Comparison of ENCODE assay signal across 1 cellular context in the genomic region with DNA sequence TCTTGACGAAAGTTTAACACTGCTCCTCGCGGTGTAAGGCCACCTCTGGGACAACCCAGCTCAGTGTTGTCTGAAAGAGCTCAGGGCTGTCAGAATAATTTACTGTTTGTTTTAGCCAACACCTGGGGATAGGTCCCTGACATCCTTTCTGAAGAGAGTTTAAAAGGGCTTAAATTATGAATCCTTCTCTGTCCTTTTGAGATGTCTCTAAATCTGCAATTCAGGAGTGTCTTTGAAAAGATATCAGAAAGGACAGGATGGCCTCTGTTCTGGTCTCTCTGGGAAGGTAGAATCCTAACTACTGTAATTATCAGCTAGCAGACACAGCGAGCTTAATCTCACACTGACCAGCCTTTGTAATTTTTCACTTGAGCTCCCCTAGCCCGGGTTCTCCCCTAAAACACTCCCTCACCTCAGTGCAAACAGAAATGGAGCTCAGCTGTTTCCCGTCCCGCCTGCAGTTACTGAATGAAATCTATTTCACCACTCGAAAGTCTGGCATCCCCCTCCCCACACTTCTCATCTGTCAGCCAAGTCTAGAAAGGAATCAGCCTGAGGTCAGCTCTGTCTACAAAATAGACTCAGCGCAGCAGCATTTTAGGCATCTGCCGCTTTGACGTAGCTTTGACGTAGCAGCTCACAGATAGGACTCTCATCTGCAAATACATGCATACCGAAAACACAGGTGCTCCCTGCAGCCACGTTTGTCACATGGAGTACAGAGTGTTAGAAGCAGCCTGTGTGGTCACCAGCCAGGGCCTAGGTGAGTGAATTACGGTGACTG.
TF ChIP-seq lines count a peak whose summit lies in the region.

No MANE protein-coding gene starts in this region.

TF ChIP-seq in K562, 482 proteins besides CTCF, POLR2A, EP300 and RAD21 (continues in another document):
- TF ChIP-seq GABPB1 (CRISPR knock-in tag; IDR thresholded peaks at IDR 0.05) (no peak), TAF1 (IDR thresholded peaks at IDR 0.05; ENCODE audit: control insufficient read depth, extremely low read depth, insufficient read depth, low read length, severe bottlenecking) (no peak), SRF (CRISPR knock-in tag; IDR thresholded peaks at IDR 0.05) (0 out of 4 replicates have a peak, but pooled peaks of 1 of the 2 experiments have one; percentile 47), ZNF124 (CRISPR knock-in tag; IDR thresholded peaks at IDR 0.05) (no peak), TGIF2 (CRISPR knock-in tag; IDR thresholded peaks at IDR 0.05) (no peak), DDX20 (tag; IDR thresholded peaks at IDR 0.05; ENCODE audit: low read depth) (no peak), SMC3 (conservative IDR thresholded peaks at IDR 0.05; ENCODE audit: insufficient read depth, low read depth, low read length) (no peak), SAP30 (IDR thresholded peaks at IDR 0.05; ENCODE audit: borderline replicate concordance, insufficient read depth, low read depth, low read length, poor library complexity, severe bottlenecking) (no peak), CBFA2T2 (conservative IDR thresholded peaks at IDR 0.05) (peak; percentile 96), PHB2 (IDR thresholded peaks at IDR 0.05; ENCODE audit: low read depth) (peak; percentile 70; the same call in 1 of the 2 replicates), SP1 (CRISPR knock-in tag; IDR thresholded peaks at IDR 0.05) (no peak), BRD9 (IDR thresholded peaks at IDR 0.05; ENCODE audit: low read depth, partially characterized antibody) (peak; percentile 54), SAFB2 (IDR thresholded peaks at IDR 0.05; ENCODE audit: borderline replicate concordance, low read depth, low read length, severe bottlenecking) (no peak), SPI1 (IDR thresholded peaks at IDR 0.05; ENCODE audit: borderline replicate concordance, low read depth, low read length) (no peak), MECOM (CRISPR knock-in tag; IDR thresholded peaks at IDR 0.05) (no peak), BCL6 (CRISPR knock-in tag; IDR thresholded peaks at IDR 0.05) (peak; percentile 65; the same call in 1 of the 2 replicates), NFIX (CRISPR knock-in tag; IDR thresholded peaks at IDR 0.05; ENCODE audit: low read depth) (no peak), ETV5 (CRISPR knock-in tag; IDR thresholded peaks at IDR 0.05; ENCODE audit: low read depth) (peak; percentile 60; the same call in 1 of the 2 replicates), YY1 (IDR thresholded peaks at IDR 0.05; ENCODE audit: borderline replicate concordance in 1 of 3, control insufficient read depth in 1 of 3, extremely low read depth in 1 of 3, insufficient read depth in 3 of 3, insufficient read length in 1 of 3, insufficient replicate concordance in 2 of 3, low read depth in 1 of 3, low read length in 2 of 3) (no peak), SREBF1 (IDR thresholded peaks at IDR 0.05; ENCODE audit: borderline replicate concordance, low read depth, low read length) (no peak), RAD51 (IDR thresholded peaks at IDR 0.05; ENCODE audit: borderline replicate concordance, low read depth) (no peak)
- TF ChIP-seq, protein P1, sequence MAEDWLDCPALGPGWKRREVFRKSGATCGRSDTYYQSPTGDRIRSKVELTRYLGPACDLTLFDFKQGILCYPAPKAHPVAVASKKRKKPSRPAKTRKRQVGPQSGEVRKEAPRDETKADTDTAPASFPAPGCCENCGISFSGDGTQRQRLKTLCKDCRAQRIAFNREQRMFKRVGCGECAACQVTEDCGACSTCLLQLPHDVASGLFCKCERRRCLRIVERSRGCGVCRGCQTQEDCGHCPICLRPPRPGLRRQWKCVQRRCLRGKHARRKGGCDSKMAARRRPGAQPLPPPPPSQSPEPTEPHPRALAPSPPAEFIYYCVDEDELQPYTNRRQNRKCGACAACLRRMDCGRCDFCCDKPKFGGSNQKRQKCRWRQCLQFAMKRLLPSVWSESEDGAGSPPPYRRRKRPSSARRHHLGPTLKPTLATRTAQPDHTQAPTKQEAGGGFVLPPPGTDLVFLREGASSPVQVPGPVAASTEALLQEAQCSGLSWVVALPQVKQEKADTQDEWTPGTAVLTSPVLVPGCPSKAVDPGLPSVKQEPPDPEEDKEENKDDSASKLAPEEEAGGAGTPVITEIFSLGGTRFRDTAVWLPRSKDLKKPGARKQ (CRISPR knock-in tag; IDR thresholded peaks at IDR 0.05) = peak; percentile 89
- TF ChIP-seq, protein P2, sequence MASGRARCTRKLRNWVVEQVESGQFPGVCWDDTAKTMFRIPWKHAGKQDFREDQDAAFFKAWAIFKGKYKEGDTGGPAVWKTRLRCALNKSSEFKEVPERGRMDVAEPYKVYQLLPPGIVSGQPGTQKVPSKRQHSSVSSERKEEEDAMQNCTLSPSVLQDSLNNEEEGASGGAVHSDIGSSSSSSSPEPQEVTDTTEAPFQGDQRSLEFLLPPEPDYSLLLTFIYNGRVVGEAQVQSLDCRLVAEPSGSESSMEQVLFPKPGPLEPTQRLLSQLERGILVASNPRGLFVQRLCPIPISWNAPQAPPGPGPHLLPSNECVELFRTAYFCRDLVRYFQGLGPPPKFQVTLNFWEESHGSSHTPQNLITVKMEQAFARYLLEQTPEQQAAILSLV (tag; IDR thresholded peaks at IDR 0.05) = no peak
- TF ChIP-seq, protein P3, sequence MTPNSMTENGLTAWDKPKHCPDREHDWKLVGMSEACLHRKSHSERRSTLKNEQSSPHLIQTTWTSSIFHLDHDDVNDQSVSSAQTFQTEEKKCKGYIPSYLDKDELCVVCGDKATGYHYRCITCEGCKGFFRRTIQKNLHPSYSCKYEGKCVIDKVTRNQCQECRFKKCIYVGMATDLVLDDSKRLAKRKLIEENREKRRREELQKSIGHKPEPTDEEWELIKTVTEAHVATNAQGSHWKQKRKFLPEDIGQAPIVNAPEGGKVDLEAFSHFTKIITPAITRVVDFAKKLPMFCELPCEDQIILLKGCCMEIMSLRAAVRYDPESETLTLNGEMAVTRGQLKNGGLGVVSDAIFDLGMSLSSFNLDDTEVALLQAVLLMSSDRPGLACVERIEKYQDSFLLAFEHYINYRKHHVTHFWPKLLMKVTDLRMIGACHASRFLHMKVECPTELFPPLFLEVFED (CRISPR knock-in tag; conservative IDR thresholded peaks at IDR 0.05) = no peak
- TF ChIP-seq, protein P4, sequence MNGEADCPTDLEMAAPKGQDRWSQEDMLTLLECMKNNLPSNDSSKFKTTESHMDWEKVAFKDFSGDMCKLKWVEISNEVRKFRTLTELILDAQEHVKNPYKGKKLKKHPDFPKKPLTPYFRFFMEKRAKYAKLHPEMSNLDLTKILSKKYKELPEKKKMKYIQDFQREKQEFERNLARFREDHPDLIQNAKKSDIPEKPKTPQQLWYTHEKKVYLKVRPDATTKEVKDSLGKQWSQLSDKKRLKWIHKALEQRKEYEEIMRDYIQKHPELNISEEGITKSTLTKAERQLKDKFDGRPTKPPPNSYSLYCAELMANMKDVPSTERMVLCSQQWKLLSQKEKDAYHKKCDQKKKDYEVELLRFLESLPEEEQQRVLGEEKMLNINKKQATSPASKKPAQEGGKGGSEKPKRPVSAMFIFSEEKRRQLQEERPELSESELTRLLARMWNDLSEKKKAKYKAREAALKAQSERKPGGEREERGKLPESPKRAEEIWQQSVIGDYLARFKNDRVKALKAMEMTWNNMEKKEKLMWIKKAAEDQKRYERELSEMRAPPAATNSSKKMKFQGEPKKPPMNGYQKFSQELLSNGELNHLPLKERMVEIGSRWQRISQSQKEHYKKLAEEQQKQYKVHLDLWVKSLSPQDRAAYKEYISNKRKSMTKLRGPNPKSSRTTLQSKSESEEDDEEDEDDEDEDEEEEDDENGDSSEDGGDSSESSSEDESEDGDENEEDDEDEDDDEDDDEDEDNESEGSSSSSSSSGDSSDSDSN (IDR thresholded peaks at IDR 0.05; ENCODE audit: borderline replicate concordance in 1 of 2, low read depth in 2 of 2, low read length in 2 of 2) = no peak
- TF ChIP-seq, protein P5, sequence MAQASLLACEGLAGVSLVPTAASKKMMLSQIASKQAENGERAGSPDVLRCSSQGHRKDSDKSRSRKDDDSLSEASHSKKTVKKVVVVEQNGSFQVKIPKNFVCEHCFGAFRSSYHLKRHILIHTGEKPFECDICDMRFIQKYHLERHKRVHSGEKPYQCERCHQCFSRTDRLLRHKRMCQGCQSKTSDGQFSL (CRISPR knock-in tag; IDR thresholded peaks at IDR 0.05) = no peak
- TF ChIP-seq, protein P5 (tag; IDR thresholded peaks at IDR 0.05) = no peak
- TF ChIP-seq, protein P6, sequence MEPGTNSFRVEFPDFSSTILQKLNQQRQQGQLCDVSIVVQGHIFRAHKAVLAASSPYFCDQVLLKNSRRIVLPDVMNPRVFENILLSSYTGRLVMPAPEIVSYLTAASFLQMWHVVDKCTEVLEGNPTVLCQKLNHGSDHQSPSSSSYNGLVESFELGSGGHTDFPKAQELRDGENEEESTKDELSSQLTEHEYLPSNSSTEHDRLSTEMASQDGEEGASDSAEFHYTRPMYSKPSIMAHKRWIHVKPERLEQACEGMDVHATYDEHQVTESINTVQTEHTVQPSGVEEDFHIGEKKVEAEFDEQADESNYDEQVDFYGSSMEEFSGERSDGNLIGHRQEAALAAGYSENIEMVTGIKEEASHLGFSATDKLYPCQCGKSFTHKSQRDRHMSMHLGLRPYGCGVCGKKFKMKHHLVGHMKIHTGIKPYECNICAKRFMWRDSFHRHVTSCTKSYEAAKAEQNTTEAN (CRISPR knock-in tag; IDR thresholded peaks at IDR 0.05) = no peak
- TF ChIP-seq, protein P7, sequence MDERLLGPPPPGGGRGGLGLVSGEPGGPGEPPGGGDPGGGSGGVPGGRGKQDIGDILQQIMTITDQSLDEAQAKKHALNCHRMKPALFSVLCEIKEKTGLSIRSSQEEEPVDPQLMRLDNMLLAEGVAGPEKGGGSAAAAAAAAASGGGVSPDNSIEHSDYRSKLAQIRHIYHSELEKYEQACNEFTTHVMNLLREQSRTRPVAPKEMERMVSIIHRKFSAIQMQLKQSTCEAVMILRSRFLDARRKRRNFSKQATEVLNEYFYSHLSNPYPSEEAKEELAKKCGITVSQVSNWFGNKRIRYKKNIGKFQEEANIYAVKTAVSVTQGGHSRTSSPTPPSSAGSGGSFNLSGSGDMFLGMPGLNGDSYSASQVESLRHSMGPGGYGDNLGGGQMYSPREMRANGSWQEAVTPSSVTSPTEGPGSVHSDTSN (CRISPR knock-in tag; IDR thresholded peaks at IDR 0.05; ENCODE audit: low read depth) = no peak
- TF ChIP-seq, protein P7 (tag; conservative IDR thresholded peaks at IDR 0.05; ENCODE audit: low read depth) = peak; percentile 84
- TF ChIP-seq, protein P8, sequence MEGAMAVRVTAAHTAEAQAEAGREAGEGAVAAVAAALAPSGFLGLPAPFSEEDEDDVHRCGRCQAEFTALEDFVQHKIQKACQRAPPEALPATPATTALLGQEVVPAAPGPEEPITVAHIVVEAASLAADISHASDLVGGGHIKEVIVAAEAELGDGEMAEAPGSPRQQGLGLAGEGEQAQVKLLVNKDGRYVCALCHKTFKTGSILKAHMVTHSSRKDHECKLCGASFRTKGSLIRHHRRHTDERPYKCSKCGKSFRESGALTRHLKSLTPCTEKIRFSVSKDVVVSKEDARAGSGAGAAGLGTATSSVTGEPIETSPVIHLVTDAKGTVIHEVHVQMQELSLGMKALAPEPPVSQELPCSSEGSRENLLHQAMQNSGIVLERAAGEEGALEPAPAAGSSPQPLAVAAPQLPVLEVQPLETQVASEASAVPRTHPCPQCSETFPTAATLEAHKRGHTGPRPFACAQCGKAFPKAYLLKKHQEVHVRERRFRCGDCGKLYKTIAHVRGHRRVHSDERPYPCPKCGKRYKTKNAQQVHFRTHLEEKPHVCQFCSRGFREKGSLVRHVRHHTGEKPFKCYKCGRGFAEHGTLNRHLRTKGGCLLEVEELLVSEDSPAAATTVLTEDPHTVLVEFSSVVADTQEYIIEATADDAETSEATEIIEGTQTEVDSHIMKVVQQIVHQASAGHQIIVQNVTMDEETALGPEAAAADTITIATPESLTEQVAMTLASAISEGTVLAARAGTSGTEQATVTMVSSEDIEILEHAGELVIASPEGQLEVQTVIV (CRISPR knock-in tag; IDR thresholded peaks at IDR 0.05; ENCODE audit: borderline replicate concordance) = no peak
- TF ChIP-seq, protein P9, sequence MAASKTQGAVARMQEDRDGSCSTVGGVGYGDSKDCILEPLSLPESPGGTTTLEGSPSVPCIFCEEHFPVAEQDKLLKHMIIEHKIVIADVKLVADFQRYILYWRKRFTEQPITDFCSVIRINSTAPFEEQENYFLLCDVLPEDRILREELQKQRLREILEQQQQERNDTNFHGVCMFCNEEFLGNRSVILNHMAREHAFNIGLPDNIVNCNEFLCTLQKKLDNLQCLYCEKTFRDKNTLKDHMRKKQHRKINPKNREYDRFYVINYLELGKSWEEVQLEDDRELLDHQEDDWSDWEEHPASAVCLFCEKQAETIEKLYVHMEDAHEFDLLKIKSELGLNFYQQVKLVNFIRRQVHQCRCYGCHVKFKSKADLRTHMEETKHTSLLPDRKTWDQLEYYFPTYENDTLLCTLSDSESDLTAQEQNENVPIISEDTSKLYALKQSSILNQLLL (CRISPR knock-in tag; IDR thresholded peaks at IDR 0.05; ENCODE audit: borderline replicate concordance) = no peak
- TF ChIP-seq, protein P10, sequence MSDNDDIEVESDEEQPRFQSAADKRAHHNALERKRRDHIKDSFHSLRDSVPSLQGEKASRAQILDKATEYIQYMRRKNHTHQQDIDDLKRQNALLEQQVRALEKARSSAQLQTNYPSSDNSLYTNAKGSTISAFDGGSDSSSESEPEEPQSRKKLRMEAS (CRISPR knock-in tag; IDR thresholded peaks at IDR 0.05) = no peak
- TF ChIP-seq, protein P11, sequence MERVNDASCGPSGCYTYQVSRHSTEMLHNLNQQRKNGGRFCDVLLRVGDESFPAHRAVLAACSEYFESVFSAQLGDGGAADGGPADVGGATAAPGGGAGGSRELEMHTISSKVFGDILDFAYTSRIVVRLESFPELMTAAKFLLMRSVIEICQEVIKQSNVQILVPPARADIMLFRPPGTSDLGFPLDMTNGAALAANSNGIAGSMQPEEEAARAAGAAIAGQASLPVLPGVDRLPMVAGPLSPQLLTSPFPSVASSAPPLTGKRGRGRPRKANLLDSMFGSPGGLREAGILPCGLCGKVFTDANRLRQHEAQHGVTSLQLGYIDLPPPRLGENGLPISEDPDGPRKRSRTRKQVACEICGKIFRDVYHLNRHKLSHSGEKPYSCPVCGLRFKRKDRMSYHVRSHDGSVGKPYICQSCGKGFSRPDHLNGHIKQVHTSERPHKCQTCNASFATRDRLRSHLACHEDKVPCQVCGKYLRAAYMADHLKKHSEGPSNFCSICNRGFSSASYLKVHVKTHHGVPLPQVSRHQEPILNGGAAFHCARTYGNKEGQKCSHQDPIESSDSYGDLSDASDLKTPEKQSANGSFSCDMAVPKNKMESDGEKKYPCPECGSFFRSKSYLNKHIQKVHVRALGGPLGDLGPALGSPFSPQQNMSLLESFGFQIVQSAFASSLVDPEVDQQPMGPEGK (CRISPR knock-in tag; IDR thresholded peaks at IDR 0.05; ENCODE audit: borderline replicate concordance) = no peak
- TF ChIP-seq, protein P12, sequence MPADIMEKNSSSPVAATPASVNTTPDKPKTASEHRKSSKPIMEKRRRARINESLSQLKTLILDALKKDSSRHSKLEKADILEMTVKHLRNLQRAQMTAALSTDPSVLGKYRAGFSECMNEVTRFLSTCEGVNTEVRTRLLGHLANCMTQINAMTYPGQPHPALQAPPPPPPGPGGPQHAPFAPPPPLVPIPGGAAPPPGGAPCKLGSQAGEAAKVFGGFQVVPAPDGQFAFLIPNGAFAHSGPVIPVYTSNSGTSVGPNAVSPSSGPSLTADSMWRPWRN (IDR thresholded peaks at IDR 0.05; ENCODE audit: low read depth) = no peak
